In the genomic region with DNA sequence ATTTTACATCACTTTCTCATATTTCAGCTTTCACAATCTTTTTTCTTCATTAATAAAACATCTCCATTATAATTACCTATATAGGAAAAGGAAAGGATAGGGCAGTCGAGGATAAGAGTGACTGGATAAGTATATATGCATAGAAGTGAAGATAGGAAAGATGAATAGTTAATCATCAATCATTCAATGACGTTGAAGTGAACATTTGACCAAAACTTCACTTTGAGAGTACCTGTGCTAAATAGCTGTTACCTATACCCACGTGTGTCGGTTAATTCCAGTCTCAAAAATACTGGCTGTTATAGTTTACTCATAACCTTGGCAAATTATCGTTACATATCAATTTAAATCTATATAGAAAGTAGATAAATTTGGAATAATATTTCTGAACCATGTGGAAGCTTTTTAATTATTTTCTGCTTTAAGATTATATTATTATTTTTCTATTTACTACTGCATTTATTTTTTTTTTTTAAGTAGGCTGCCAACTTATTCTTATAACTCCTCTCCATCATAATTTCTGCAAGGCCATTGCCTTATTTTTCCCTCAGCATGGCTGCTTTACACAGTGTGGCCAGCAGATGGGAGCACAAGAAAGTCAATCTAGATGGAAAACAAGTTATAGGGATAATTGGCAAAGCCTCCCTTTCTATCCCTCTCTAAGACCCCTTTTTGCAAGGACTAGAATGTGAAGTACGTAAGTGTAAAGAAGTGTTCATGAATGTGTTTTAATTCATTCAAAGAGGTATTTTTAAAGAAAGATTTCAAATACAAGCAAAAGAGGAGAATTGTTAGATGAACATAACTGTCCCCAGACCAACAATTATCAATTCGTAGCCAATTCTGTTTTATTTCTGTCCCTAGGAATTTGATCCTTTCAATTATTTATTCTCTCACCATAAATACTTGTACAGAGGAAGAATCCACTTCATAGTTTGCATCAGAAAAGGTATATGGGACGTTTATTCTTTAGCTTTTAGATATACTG, we compare ENCODE assay signal across 8 cellular contexts.
DNase-seq lines count a peak whose midpoint lies in the region; ATAC-seq, FAIRE-seq and TF ChIP-seq lines count a peak whose summit lies in the region.

No MANE protein-coding gene starts in this region.

- no peaks in the 10 kb centered on the region for H3K9me3 ChIP-seq in cardiac muscle cell (ENCODE audit: low read depth)

- TF ChIP-seq CTCF in cardiac muscle cell (IDR thresholded peaks at IDR 0.05; ENCODE audit: low read depth, low read length) (peak; percentile 79), bronchial epithelial cell (IDR thresholded peaks at IDR 0.05; ENCODE audit: insufficient read depth, low read length, severe bottlenecking) (peak; percentile 40), nephron (IDR thresholded peaks at IDR 0.05; ENCODE audit: unreplicated experiment in 3 of 3) (peak; percentile 64 to 72 (median 71)), CD14-positive monocyte (IDR thresholded peaks at IDR 0.05) (no peak)

- no peak overlapping the region for H3K27ac ChIP-seq in cardiac muscle cell

- H3K4me1 Mint-ChIP-seq in nephron (no peaks in the 10 kb centered on the region), CD14-positive monocyte (no peaks in the 10 kb centered on the region)

- no peak for ATAC-seq in left ventricle myocardium superior
- no peak for ATAC-seq in HG03045 (IDR thresholded peaks at IDR 0.05; ENCODE audit: unreplicated experiment)

- H3K36me3 Mint-ChIP-seq in nephron (ENCODE audit: low read depth) (peaks cover 9% of the 10 kb centered on the region), CD14-positive monocyte (no peaks in the 10 kb centered on the region)

- H3K4me3 Mint-ChIP-seq in nephron = no peak overlapping the region
- no peak overlapping the region for H3K4me3 Mint-ChIP-seq in CD14-positive monocyte

- H3K27me3 Mint-ChIP-seq in nephron (ENCODE audit: low read depth) (no peaks in the 10 kb centered on the region), CD14-positive monocyte (ENCODE audit: low read depth in 3 of 3) (no peaks in the 10 kb centered on the region)

- peak; percentile 41 to 74 for DNase-seq in cardiac muscle cell (ENCODE audit: low read depth in 1 of 2, low spot score in 1 of 2)
- DNase-seq in left ventricle myocardium superior = no peak
- peak; percentile 16 for DNase-seq in NCI-H226
- DNase-seq in bronchial epithelial cell (ENCODE audit: low read depth) = peak; percentile 45
- no peak for DNase-seq in CD14-positive monocyte (ENCODE audit: low spot score)
- no peak for DNase-seq in cortex of kidney (lab: John Stamatoyannopoulos, UW)

- H3K9me3 Mint-ChIP-seq in nephron = no peaks in the 10 kb centered on the region
- H3K9me3 Mint-ChIP-seq in CD14-positive monocyte = no peaks in the 10 kb centered on the region

- intact Hi-C loops in left ventricle myocardium superior (cut with micrococcal nuclease) = no loop called here
- intact Hi-C loops in CD14-positive monocyte (cut with micrococcal nuclease) = no loop called here

- H3K4me3 ChIP-seq in cardiac muscle cell (no peak overlapping the region), bronchial epithelial cell (ENCODE audit: low read depth, low read length) (no peak overlapping the region)

- H3K27ac Mint-ChIP-seq in nephron = no peak overlapping the region
- no peak overlapping the region for H3K27ac Mint-ChIP-seq in CD14-positive monocyte

- FAIRE-seq in bronchial epithelial cell (lab: Jason Lieb, UNC) = no peak

- H3K27me3 ChIP-seq in cardiac muscle cell (no peaks in the 10 kb centered on the region), bronchial epithelial cell (ENCODE audit: control insufficient read depth, insufficient read depth, low read length) (no peaks in the 10 kb centered on the region)

- H3K4me1 ChIP-seq in cardiac muscle cell (ENCODE audit: low read depth) = no peaks in the 10 kb centered on the region

- no peaks in the 10 kb centered on the region for H3K36me3 ChIP-seq in cardiac muscle cell
- no peaks in the 10 kb centered on the region for H3K36me3 ChIP-seq in bronchial epithelial cell (ENCODE audit: control insufficient read depth, insufficient read depth, low read length)

Comparison
In these comparisons a context has a peak if more than half of its experiments do, and no peak if none do; other contexts are left out.
1. DNase-seq: peak in cardiac muscle cell (2 of 2), NCI-H226 (single experiment) and bronchial epithelial cell (single experiment); none in left ventricle myocardium superior (single experiment), CD14-positive monocyte (single experiment) and cortex of kidney (single experiment).